Comparison of ENCODE assay signal across 12 cellular contexts in genomic region chr22:35437038-35437437, GRCh38. TPM values are rescaled to one million over a fixed set of nuclear protein-coding genes. Genes with fewer than 3 reads are reported as not detected.
DNase-seq lines count a peak whose midpoint lies in the region; ATAC-seq, FAIRE-seq and TF ChIP-seq lines count a peak whose summit lies in the region.
"Had no signal": no experiment of that assay in that cellular context is flagged by ENCODE, and none has a peak within 500 bp of the region (broad histone marks: within the 10 kb centered on the region; RNA-seq: fewer than 3 reads in every experiment).

No MANE protein-coding gene starts in this region.

- H2BK120ac ChIP-seq in H1 (replicated peaks; ENCODE audit: low read depth, low read length) = no peak overlapping the region

- no peaks in the 10 kb centered on the region for H3K79me2 ChIP-seq in H1 (ENCODE audit: control insufficient read depth in 1 of 2, insufficient read depth in 2 of 2, low read length in 2 of 2)

- H3K9me3 ChIP-seq in H1 (ENCODE audit: insufficient read depth in 2 of 2, low read depth in 1 of 2, low read length in 1 of 2) = peaks cover 4 to 12% of the 10 kb centered on the region in 2 experiments; a peak in 3 of 4 replicates
- peaks cover 0 to 8% (median 7%) of the 10 kb centered on the region in 4 donors for H3K9me3 ChIP-seq in sigmoid colon

- intact Hi-C loops in sigmoid colon (cut with DNase I) = no loop called here

- TF ChIP-seq CTCF in H1 (IDR thresholded peaks at IDR 0.05; ENCODE audit: control extremely low read depth in 1 of 3, insufficient read depth in 1 of 3, low read depth in 1 of 3, low read length in 3 of 3) = no peak
- TF ChIP-seq CTCF in sigmoid colon (IDR thresholded peaks at IDR 0.05) = no peak

- H2BK12ac ChIP-seq in H1 (ENCODE audit: low read depth, low read length) = no peak overlapping the region

- no peak overlapping the region for H3K56ac ChIP-seq in H1 (replicated peaks; ENCODE audit: insufficient read length, low read depth, low read length)

- H3K4me3 ChIP-seq in H1 (ENCODE audit: extremely low read depth in 1 of 4, insufficient read depth in 2 of 4, low read depth in 3 of 4, low read length in 4 of 4) (no peak overlapping the region), sigmoid colon (no peak overlapping the region)

- TF ChIP-seq POLR2A in H1 (IDR thresholded peaks at IDR 0.05; ENCODE audit: control extremely low read depth in 1 of 2, low read depth in 2 of 2, low read length in 2 of 2) (no peak), sigmoid colon (IDR thresholded peaks at IDR 0.05) (no peak)

- ATAC-seq in HG02571 (IDR thresholded peaks at IDR 0.05; ENCODE audit: unreplicated experiment) = no peak
- ATAC-seq in HG03442 (IDR thresholded peaks at IDR 0.05; ENCODE audit: unreplicated experiment) = no peak
- ATAC-seq: naive thymus-derived CD4-positive, alpha-beta T cell had no signal

- POLR2A ChIA-PET in H1 (lab: Charles Lee; ENCODE audit: partially characterized antibody) = interaction anchor here (0.6 to 46.1 kb wide), 6 partner anchors 11 to 441 kb away, joined by 3 to 1995 read pairs (median 3); partner anchors contain the start of genes HMOX1 and MCM5

- H4K5ac ChIP-seq in H1 (ENCODE audit: insufficient read length, low read depth, low read length) = no peak overlapping the region

- FAIRE-seq in H1 (lab: Jason Lieb, UNC) = peak; percentile 50
- FAIRE-seq: G401.6 had no signal

- H3K27ac ChIP-seq in H1 (ENCODE audit: low read depth, low read length) = no peak overlapping the region
- no peak overlapping the region for H3K27ac ChIP-seq in sigmoid colon
- H3K27ac ChIP-seq: KMS-11 had no signal

- H3K9ac ChIP-seq in H1 (replicated peaks in 1 of 4; ENCODE audit: extremely low read depth in 1 of 4, low read depth in 3 of 4, low read length in 3 of 4) = no peak overlapping the region
- H3K9ac ChIP-seq: KMS-11 had no signal

- peaks cover 0 to 2% of the 10 kb centered on the region in 2 experiments for H4K20me1 ChIP-seq in H1 (replicated peaks in 1 of 2; ENCODE audit: control insufficient read depth in 1 of 2, insufficient read depth in 2 of 2, low read length in 2 of 2)

- no peak overlapping the region for H3K4ac ChIP-seq in H1 (replicated peaks; ENCODE audit: insufficient read length, low read depth, low read length)

- H2BK15ac ChIP-seq in H1 (ENCODE audit: low read length) = no peak overlapping the region

- H4K91ac ChIP-seq in H1 (replicated peaks; ENCODE audit: insufficient read length, low read length) = no peak overlapping the region

- peaks cover 5 to 27% (median 21%) of the 10 kb centered on the region in 4 experiments for H3K36me3 ChIP-seq in H1 (ENCODE audit: control insufficient read depth in 2 of 4, insufficient read depth in 4 of 4, low read length in 3 of 4)
- H3K36me3 ChIP-seq in sigmoid colon = no peaks in the 10 kb centered on the region

- WGBS in H1 (ENCODE audit: extremely low coverage in 1 of 2, insufficient coverage in 1 of 2, insufficient read length in 1 of 2, insufficient replicate concordance in 2 of 2, low coverage in 1 of 2, low lambda C conversion rate in 2 of 2, missing lambda C conversion rate in 1 of 2), 2 experiments = 100% methylated on average over 1 of the region's 1 CpG; no CpG with 5 or more reads in 1 of the 2 experiments
- whole genome bisulfite sequencing in sigmoid colon, 2 donors = 86 to 89% methylated on average over 1 of the region's 1 CpG

- no peak overlapping the region for H2BK20ac ChIP-seq in H1 (ENCODE audit: low read length)

- H3K23me2 ChIP-seq in H1 (ENCODE audit: low read depth, low read length) = peaks cover 13% of the 10 kb centered on the region; the same call in 1 of the 2 replicates

- H2AK5ac ChIP-seq in H1 (ENCODE audit: low read depth, low read length) = no peak overlapping the region

- peak; percentile 24 for DNase-seq in AG20443 (ENCODE audit: low spot score)
- peak; percentile 51 for DNase-seq in DMS53 (lab: John Stamatoyannopoulos, UW)
- peak; percentile 28 for DNase-seq in M059J (ENCODE audit: low read depth)
- DNase-seq in H1 (ENCODE audit: low read depth in 1 of 2, low spot score in 2 of 2) = peak; percentile 56 to 88
- DNase-seq in sigmoid colon = no peak
- DNase-seq: activated naive CD8-positive, alpha-beta T cell treated with anti-CD3 and anti-CD28 coated beads, Interleukin-2, amount 10 ng/mL, durations not matched to agents 7 days and 5 days; naive thymus-derived CD4-positive, alpha-beta T cell; NCI-H510A treated with DMSO at 0.1 percent for 48 hours had no signal

- no peak for TF ChIP-seq RAD21 in H1 (IDR thresholded peaks at IDR 0.05 in 1 of 2, conservative IDR thresholded peaks at IDR 0.05 in 1 of 2; ENCODE audit: low read depth in 2 of 2, low read length in 2 of 2)

- CTCF ChIA-PET in H1 (lab: Charles Lee; ENCODE audit: partially characterized antibody) = interaction anchor here (8.7 kb wide), 1 partner anchor 142 kb away, joined by 124 read pairs; no protein-coding TSS in a partner anchor

- H3K27me3 ChIP-seq in H1 (replicated peaks in 1 of 4; ENCODE audit: control insufficient read depth in 3 of 4, extremely low read depth in 1 of 4, insufficient read depth in 3 of 4, low read length in 3 of 4) (no peaks in the 10 kb centered on the region), sigmoid colon (no peaks in the 10 kb centered on the region)

- H3K4me1 ChIP-seq in H1 (replicated peaks in 1 of 4; ENCODE audit: control insufficient read depth in 3 of 4, insufficient read depth in 4 of 4, low read length in 3 of 4) = peaks cover 0 to 2% (median 0%) of the 10 kb centered on the region in 4 experiments; a peak in 2 of 7 replicates
- peaks cover 0 to 10% (median 8%) of the 10 kb centered on the region in 4 donors for H3K4me1 ChIP-seq in sigmoid colon

- no peak overlapping the region for H4K8ac ChIP-seq in H1 (ENCODE audit: extremely low read depth, insufficient read depth, low read length)

- H2BK5ac ChIP-seq in H1 (ENCODE audit: low read depth, low read length) = peak overlapping the region; percentile 16; the same call in 1 of the 2 replicates

- H3K18ac ChIP-seq in H1 (ENCODE audit: extremely low read depth, low read length) = no peak overlapping the region

- no peak overlapping the region for H2AFZ ChIP-seq in H1 (ENCODE audit: low read length)

- H3K4me2 ChIP-seq in H1 (ENCODE audit: insufficient read depth in 1 of 2, low read depth in 2 of 2, low read length in 2 of 2) = no peak overlapping the region
- H3K4me2 ChIP-seq: KMS-11 had no signal

- TF ChIP-seq EP300 in H1 (IDR thresholded peaks at IDR 0.05; ENCODE audit: borderline replicate concordance in 1 of 2, low read depth in 2 of 2, low read length in 2 of 2) = no peak
- TF ChIP-seq EP300 in sigmoid colon (IDR thresholded peaks at IDR 0.05) = no peak

- no peak overlapping the region for H3K14ac ChIP-seq in H1 (ENCODE audit: insufficient read length)

- no peak overlapping the region for H3K23ac ChIP-seq in H1 (ENCODE audit: insufficient read length)

- H3K79me1 ChIP-seq in H1 (ENCODE audit: low read depth, low read length) = no peaks in the 10 kb centered on the region; the same call in 1 of the 2 replicates

TF ChIP-seq in H1, 55 proteins besides CTCF, POLR2A, EP300 and RAD21 (continues in another document):
- TF ChIP-seq SRF (IDR thresholded peaks at IDR 0.05; ENCODE audit: low read depth, low read length) = no peak
- TF ChIP-seq EZH2 (IDR thresholded peaks at IDR 0.05; ENCODE audit: low read depth, low read length, severe bottlenecking) = no peak
- no peak for TF ChIP-seq PHF8 (conservative IDR thresholded peaks at IDR 0.05; ENCODE audit: low read depth, low read length)
- TF ChIP-seq CHD2 (IDR thresholded peaks at IDR 0.05; ENCODE audit: low read length) = 0 out of 2 replicates have a peak, but pooled peaks have one; percentile 31
- TF ChIP-seq SIX5 (IDR thresholded peaks at IDR 0.05; ENCODE audit: low read depth, low read length) = no peak
- TF ChIP-seq ATF2 (IDR thresholded peaks at IDR 0.05; ENCODE audit: low read length) = no peak

RNA-seq across cellular contexts. Expression of gene MCM5, which starts 37.1 kb away (rescaled TPM):
- total RNA-seq in M059J (2014; rRNA removed; shearing (Covaris generic)) = 54.9 and 88.6 TPM in 2 replicates
- total RNA-seq in H1 (2021; fragmentation: NEBNext Ultra II Directional; extraction: Animal tissue kit (Norgen Biotek cat#: 25700)) = 297 and 305 TPM in 2 replicates
- polyA plus RNA-seq in H1 (2011; rRNA removed) (210 and 243 TPM in 2 replicates), sigmoid colon (10 to 100 TPM in 2 of 3 donors, 1 to 10 TPM in 1; 9.9 to 42.6 (median 14.4) TPM)
- polyA plus RNA-seq in H1 (2011; cell fraction: cytosol; rRNA removed) = 212 TPM
- 524 TPM for polyA plus RNA-seq in H1 (2011; cell fraction: nucleus; rRNA removed)
- 221 to 290 TPM (median 254 TPM) in 4 replicates for polyA plus RNA-seq in H1 (2012, experiment 1 of 2)
- 144 TPM for polyA plus RNA-seq in H1 (2012, experiment 2 of 2)
- 120 TPM for polyA plus RNA-seq in H1 (2013, experiment 1 of 2)
- 108 TPM for polyA plus RNA-seq in H1 (2013, experiment 2 of 2)
- polyA minus RNA-seq in H1 (2011; rRNA and poly(A)+ RNA removed) = 447 and 449 TPM in 2 replicates
- polyA minus RNA-seq in H1 (2011; cell fraction: cytosol; rRNA and poly(A)+ RNA removed) = 271 TPM
- 249 TPM for polyA minus RNA-seq in H1 (2011; cell fraction: nucleus; rRNA and poly(A)+ RNA removed)
- 10 to 100 TPM in 3 of 4 donors, 1 to 10 TPM in 1; 10.0 to 15.0 (median 12.6) TPM for total RNA-seq in sigmoid colon

RNA-seq across cellular contexts. Expression of gene HMOX1, which starts 56.1 kb away (rescaled TPM):
- 9.4 and 14.9 TPM in 2 replicates for total RNA-seq in M059J (2014; rRNA removed; shearing (Covaris generic))
- total RNA-seq in H1 (2021; fragmentation: NEBNext Ultra II Directional; extraction: Animal tissue kit (Norgen Biotek cat#: 25700)) = 25.0 and 25.7 TPM in 2 replicates
- polyA plus RNA-seq in H1 (2011; rRNA removed) = 39.2 and 41.6 TPM in 2 replicates
- polyA plus RNA-seq in H1 (2011; cell fraction: cytosol; rRNA removed) = 28.6 TPM
- polyA plus RNA-seq in H1 (2011; cell fraction: nucleus; rRNA removed) = 19.6 TPM
- 20.2 to 27.4 TPM (median 24.8 TPM) in 4 replicates for polyA plus RNA-seq in H1 (2012, experiment 1 of 2)
- polyA plus RNA-seq in H1 (2012, experiment 2 of 2) = 29.7 TPM
- polyA plus RNA-seq in H1 (2013, experiment 1 of 2) = 23.9 TPM
- 27.9 TPM for polyA plus RNA-seq in H1 (2013, experiment 2 of 2)
- polyA minus RNA-seq in H1 (2011; rRNA and poly(A)+ RNA removed) = 8.0 and 8.7 TPM in 2 replicates
- polyA minus RNA-seq in H1 (2011; cell fraction: cytosol; rRNA and poly(A)+ RNA removed) = 7.7 TPM
- polyA minus RNA-seq in H1 (2011; cell fraction: nucleus; rRNA and poly(A)+ RNA removed) = 9.2 TPM
- 100 to 1,000 TPM in 1 of 4 donors, 10 to 100 TPM in 1, 1 to 10 TPM in 2; 5.0 to 107 (median 11.7) TPM for total RNA-seq in sigmoid colon
- polyA plus RNA-seq in sigmoid colon = 100 to 1,000 TPM in 1 of 3 donors, 10 to 100 TPM in 2; 35.5 to 138 (median 67.9) TPM
